12 cellular contexts compared by ENCODE assay signal in genomic region chr10:95876756-95877155, GRCh38. TPM values are rescaled to one million over a fixed set of nuclear protein-coding genes. Genes with fewer than 3 reads are reported as not detected.
"Had no signal": no experiment of that assay in that cellular context is flagged by ENCODE, and none has a peak within 500 bp of the region (broad histone marks: within the 10 kb centered on the region; RNA-seq: fewer than 3 reads in every experiment).

No MANE protein-coding gene starts in this region.

- H2AFZ ChIP-seq: GM23248 had no signal

- FAIRE-seq: HTR-8/SVneo, K562 had no signal

- ATAC-seq: HCT116, K562 had no signal

- H3K4me3 Mint-ChIP-seq: HFFc6 had no signal

- H3K27ac Mint-ChIP-seq: HFFc6 had no signal

- DNase-seq: GM23248, GOT3, H7, HFFc6, IMR-90, KG1 had no signal

- H3K9me3 ChIP-seq: HAP-1 had no signal

- H3K9ac ChIP-seq: GM23248 had no signal

- H3K4me1 ChIP-seq: HAP-1 had no signal

- H3K9me3 Mint-ChIP-seq: HFFc6 had no signal

- H3K4me3 ChIP-seq: GM23248, HAP-1, K562 had no signal

- H3K27ac ChIP-seq: GM23248 had no signal

RNA-seq across cellular contexts. Expression of gene CC2D2B, which starts 31.0 kb away (rescaled TPM):
- total RNA-seq: GM23248, H4, HFFc6, HT-29, IMR-90 had no signal
- polyA plus RNA-seq: IMR-90 had no signal
